Comparison of ENCODE assay signal across 21 cellular contexts in genomic region chrX:78377186-78377585, GRCh38.
"Had no signal": no experiment of that assay in that cellular context is flagged by ENCODE, and none has a peak within 500 bp of the region (broad histone marks: within the 10 kb centered on the region; RNA-seq: fewer than 3 reads in every experiment).

No MANE protein-coding gene starts in this region.

- H3K4me3 Mint-ChIP-seq: activated naive CD4-positive, alpha-beta T cell treated with anti-CD3 and anti-CD28 coated beads, Interleukin-2, amount 50 U/mL, for 24 hours; endodermal cell; natural killer cell; neural progenitor cell; stimulated activated memory B cell treated with anti-CD40 and anti-IgM and Interleukin-4, amounts not matched to agents 10 μg/mL and 1 μg/mL and 100 μg/mL, for 72 hours had no signal

- H3K36me3 ChIP-seq: esophagus muscularis mucosa, gastrocnemius medialis, left ventricle myocardium inferior, neural progenitor cell, sigmoid colon, tibial nerve had no signal

- H3K36me3 Mint-ChIP-seq: neural progenitor cell had no signal

- H3K4me2 ChIP-seq: neural progenitor cell had no signal

- DNase-seq: activated gamma-delta T cell treated with Interleukin-2 at 50 U/mL for 16 hours; caudate nucleus; endodermal cell; gastrocnemius medialis; glutamatergic neuron; islet precursor cell; left ventricle myocardium inferior; mesendoderm; natural killer cell; occipital lobe; psoas muscle; sigmoid colon; small intestine; stimulated activated CD4-positive, alpha-beta T cell treated with anti-CD3 and anti-CD28 coated beads, Interleukin-4, amount 100 ng/mL, for 24 hours had no signal

- H3K9me3 ChIP-seq: left ventricle myocardium inferior, psoas muscle, sigmoid colon, tibial nerve had no signal

- H3K27me3 ChIP-seq: esophagus muscularis mucosa, gastrocnemius medialis, neural progenitor cell, sigmoid colon, tibial nerve had no signal

- H3K27ac Mint-ChIP-seq: activated naive CD4-positive, alpha-beta T cell treated with anti-CD3 and anti-CD28 coated beads, Interleukin-2, amount 50 U/mL, for 24 hours; endodermal cell; natural killer cell; neural progenitor cell; stimulated activated memory B cell treated with anti-CD40 and anti-IgM and Interleukin-4, amounts not matched to agents 10 μg/mL and 1 μg/mL and 100 μg/mL, for 72 hours had no signal

- H3K4me1 ChIP-seq: gastrocnemius medialis, left ventricle myocardium inferior, neural progenitor cell, parathyroid adenoma, psoas muscle, sigmoid colon, tibial nerve had no signal

- H3K27ac ChIP-seq: gastrocnemius medialis, left ventricle myocardium inferior, neural progenitor cell, parathyroid adenoma, psoas muscle, sigmoid colon, tibial nerve had no signal

- H3K4me3 ChIP-seq: esophagus muscularis mucosa, gastrocnemius medialis, left ventricle myocardium inferior, lung, neural progenitor cell, psoas muscle, sigmoid colon, tibial nerve had no signal

- H3K27me3 Mint-ChIP-seq: activated naive CD4-positive, alpha-beta T cell treated with anti-CD3 and anti-CD28 coated beads, Interleukin-2, amount 50 U/mL, for 24 hours; stimulated activated memory B cell treated with anti-CD40 and anti-IgM and Interleukin-4, amounts not matched to agents 10 μg/mL and 1 μg/mL and 100 μg/mL, for 72 hours had no signal

- ATAC-seq: gastrocnemius medialis; natural killer cell; psoas muscle; stimulated activated memory B cell treated with anti-CD40 and anti-IgM and Interleukin-4, amounts not matched to agents 10 μg/mL and 1 μg/mL and 100 μg/mL, for 72 hours had no signal

- H3K4me1 Mint-ChIP-seq: endodermal cell, neural progenitor cell had no signal

- H3K9me3 Mint-ChIP-seq: activated naive CD4-positive, alpha-beta T cell treated with anti-CD3 and anti-CD28 coated beads, Interleukin-2, amount 50 U/mL, for 24 hours; natural killer cell; stimulated activated memory B cell treated with anti-CD40 and anti-IgM and Interleukin-4, amounts not matched to agents 10 μg/mL and 1 μg/mL and 100 μg/mL, for 72 hours had no signal
